8 cellular contexts compared by ENCODE assay signal in genomic region chr19:18919086-18919894, GRCh38. TPM values are rescaled to one million over a fixed set of nuclear protein-coding genes. Genes with fewer than 3 reads are reported as not detected.
DNase-seq lines count a peak whose midpoint lies in the region; ATAC-seq and TF ChIP-seq lines count a peak whose summit lies in the region.

COPE (minus strand) TSS chr19:18919387; CDS start chr19:18919348, 39 bp downstream.
DDX49 (plus strand) TSS chr19:18919715; CDS start chr19:18919742, 27 bp downstream.

- ATAC-seq in GM21786 (IDR thresholded peaks at IDR 0.05; ENCODE audit: unreplicated experiment), result peak; percentile 97

- H3K9me3 ChIP-seq in Karpas-422 (ENCODE audit: low read length) (no peaks in the 10 kb centered on the region), esophagus squamous epithelium (no peaks in the 10 kb centered on the region)

- H3K36me3 ChIP-seq in Karpas-422 (ENCODE audit: insufficient read depth, low read length) (peaks cover 9% of the 10 kb centered on the region), esophagus squamous epithelium (peaks cover 17 to 60% (median 26%) of the 10 kb centered on the region in 3 donors)

- H3K4me2 ChIP-seq in Karpas-422 (ENCODE audit: low read depth, low read length, poor library complexity, severe bottlenecking), result peak within 1 kb of the TSS; percentile 96

- intact Hi-C loops in esophagus squamous epithelium (cut with DNase I), result no loop called here

- H3K4me3 ChIP-seq in Karpas-422 (ENCODE audit: low read length), result peak within 1 kb of the TSS; percentile 98
- H3K4me3 ChIP-seq in esophagus squamous epithelium, result peak within 1 kb of the TSS; percentile 75 to 99 (median 88)

- peak in 3 of 4 donors; percentile 45 to 86 (median 78) for TF ChIP-seq POLR2A in esophagus squamous epithelium (IDR thresholded peaks at IDR 0.05)

- 0 to 1% methylated on average over 27 to 41 of the region's 71 CpGs for WGBS in esophagus squamous epithelium, 2 donors

- H2AFZ ChIP-seq in Karpas-422 (ENCODE audit: low read length), result peak within 1 kb of the TSS; percentile 34; the same call in 1 of the 2 replicates

- no peaks in the 10 kb centered on the region for H3K9me2 ChIP-seq in Karpas-422 (replicated peaks; ENCODE audit: insufficient read depth, low read length)

- H3K79me2 ChIP-seq in Karpas-422 (ENCODE audit: low read length), result peaks cover 62% of the 10 kb centered on the region

- H3K27me3 ChIP-seq in Karpas-422 (ENCODE audit: low read length) (no peaks in the 10 kb centered on the region), esophagus squamous epithelium (no peaks in the 10 kb centered on the region)

- H4K20me1 ChIP-seq in Karpas-422 (ENCODE audit: insufficient read depth, low read depth, low read length), result peaks cover 6% of the 10 kb centered on the region; the same call in 1 of the 2 replicates

- H3K4me1 ChIP-seq in Karpas-422 (ENCODE audit: low read length), result peaks cover 22% of the 10 kb centered on the region
- H3K4me1 ChIP-seq in esophagus squamous epithelium, result peaks cover 15 to 54% (median 25%) of the 10 kb centered on the region in 3 donors

- peak within 1 kb of the TSS; percentile 90 for H3K9ac ChIP-seq in Karpas-422 (ENCODE audit: low read length)

- H3K27ac ChIP-seq in Karpas-422 (ENCODE audit: low read length) (peak within 1 kb of the TSS; percentile 29; the same call in 1 of the 2 replicates), esophagus squamous epithelium (peak within 1 kb of the TSS; percentile 90 to 96 (median 92))

- DNase-seq in DMS79 (lab: John Stamatoyannopoulos, UW), result peak; percentile 100
- DNase-seq in Karpas-422, result peak; percentile 100
- peak; percentile 100 for DNase-seq in RKO (ENCODE audit: low spot score)
- DNase-seq in activated T-helper 1 cell treated with Interleukin-2 at 50 U/mL for 16 hours (ENCODE audit: low read depth), result peak; percentile 96
- peak; percentile 99 for DNase-seq in esophagus squamous epithelium (lab: John Stamatoyannopoulos, UW)
- DNase-seq in myocyte (ENCODE audit: low read depth), result peak; percentile 100
- peak; percentile 93 to 98 for DNase-seq in stimulated activated CD8-positive, alpha-beta memory T cell treated with anti-CD3 and anti-CD28 coated beads, Interleukin-7, amount 100 ng/mL, for 48 hours (ENCODE audit: extremely low read depth in 1 of 2, low read depth in 1 of 2)

- peak in 2 of 6 experiments; percentile 5 to 21 for TF ChIP-seq CTCF in esophagus squamous epithelium (IDR thresholded peaks at IDR 0.05)

RNA-seq across cellular contexts. Expression of gene COPE, which starts in this region (rescaled TPM):
- 145 and 153 TPM in 2 replicates for total RNA-seq in Karpas-422 (2014; rRNA removed; shearing (Covaris generic); ENCODE audit: low replicate concordance)
- total RNA-seq in esophagus squamous epithelium, result 100 to 1,000 TPM; 170 to 245 (median 224) TPM
- 328 and 338 TPM in 2 replicates for total RNA-seq in myocyte
- polyA plus RNA-seq in myocyte (2012), result 251 TPM

RNA-seq across cellular contexts. Expression of gene DDX49, which starts in this region (rescaled TPM):
- total RNA-seq in Karpas-422 (2014; rRNA removed; shearing (Covaris generic); ENCODE audit: low replicate concordance), result 49.3 and 74.5 TPM in 2 replicates
- total RNA-seq in esophagus squamous epithelium (10 to 100 TPM; 47.0 to 80.7 (median 60.6) TPM), myocyte (47.1 and 55.0 TPM in 2 replicates)
- polyA plus RNA-seq in myocyte (2012), result 58.1 TPM

Comparison
In these comparisons a context has a peak if more than half of its experiments do, and no peak if none do; other contexts are left out.
1. Peak in every context shown above with its lines: DNase-seq, ATAC-seq, H3K4me3 ChIP-seq and H3K27ac ChIP-seq.